Comparison of ENCODE assay signal across 18 cellular contexts in genomic region chr1:117389284-117389683, GRCh38.
"Had no signal": no experiment of that assay in that cellular context is flagged by ENCODE, and none has a peak within 500 bp of the region (broad histone marks: within the 10 kb centered on the region; RNA-seq: fewer than 3 reads in every experiment).

No MANE protein-coding gene starts in this region.

- FAIRE-seq: bronchial epithelial cell had no signal

- H3K27me3 ChIP-seq: ascending aorta, dorsolateral prefrontal cortex, gastroesophageal sphincter, neutrophil, stomach, testis, upper lobe of right lung had no signal

- H3K4me3 ChIP-seq: ascending aorta, dorsolateral prefrontal cortex, gastroesophageal sphincter, stomach, testis, upper lobe of right lung had no signal

- H3K36me3 ChIP-seq: ascending aorta, gastroesophageal sphincter, neutrophil, stomach, upper lobe of right lung, WERI-Rb-1 had no signal

- ATAC-seq: activated naive CD8-positive, alpha-beta T cell treated with anti-CD3 and anti-CD28 coated beads, Interleukin-2, amount 50 U/mL, for 24 hours; activated T-helper 17 cell treated with anti-CD3 and anti-CD28 coated beads, Interleukin-2, amount 50 U/mL, for 72 hours; gastroesophageal sphincter; T-helper 17 cell; upper lobe of right lung had no signal

- H3K27ac ChIP-seq: ascending aorta, dorsolateral prefrontal cortex, gastroesophageal sphincter, neutrophil, stomach, testis, upper lobe of right lung, WERI-Rb-1 had no signal

- H3K4me1 ChIP-seq: upper lobe of right lung had no signal

- H3K9me3 ChIP-seq: ascending aorta, neutrophil, testis, upper lobe of right lung had no signal

- DNase-seq: activated CD4-positive, alpha-beta T cell treated with anti-CD3 and anti-CD28 coated beads, Interleukin-2, amount 50 U/mL, for 48 hours; activated naive CD4-positive, alpha-beta T cell treated with anti-CD3 and anti-CD28 coated beads for 36 hours; activated naive CD8-positive, alpha-beta T cell treated with anti-CD3 and anti-CD28 coated beads, Interleukin-2, amount 50 U/mL, for 24 hours; dorsolateral prefrontal cortex; endodermal cell; hypothalamus; naive B cell; stimulated activated CD4-positive, alpha-beta T cell treated with anti-CD3 and anti-CD28 coated beads, Interleukin-1b, Interleukin-23, amount 100 ng/mL, for 48 hours; stomach; T-helper 17 cell; testis; upper lobe of right lung; WERI-Rb-1 had no signal
